ENCODE assay signal across 8 cellular contexts in genomic region chr3:44339181-44339741, GRCh38. TPM values are rescaled to one million over a fixed set of nuclear protein-coding genes. Genes with fewer than 3 reads are reported as not detected.
DNase-seq lines count a peak whose midpoint lies in the region; ATAC-seq, FAIRE-seq and TF ChIP-seq lines count a peak whose summit lies in the region.

No MANE protein-coding gene starts in this region.

- H3K27ac ChIP-seq in heart left ventricle (peak overlapping the region; percentile 92 to 98 (median 96)), brain microvascular endothelial cell (peak overlapping the region; percentile 63), uterus (peak overlapping the region; percentile 94 to 95)

- H3K4me3 ChIP-seq in heart left ventricle (peak overlapping the region; percentile 48 to 80 (median 66)), brain microvascular endothelial cell (ENCODE audit: low read depth, low read length) (peak overlapping the region; percentile 93), uterus (peak overlapping the region; percentile 68 to 89)

- no peaks in the 10 kb centered on the region for H3K27me3 ChIP-seq in heart left ventricle
- H3K27me3 ChIP-seq in brain microvascular endothelial cell (replicated peaks): no peaks in the 10 kb centered on the region
- H3K27me3 ChIP-seq in uterus: no peaks in the 10 kb centered on the region

- H3K36me3 Mint-ChIP-seq in memory B cell: peaks cover 2% of the 10 kb centered on the region

- TF ChIP-seq POLR2A in heart left ventricle (IDR thresholded peaks at IDR 0.05) (no peak), uterus (IDR thresholded peaks at IDR 0.05) (no peak)

- no peak for FAIRE-seq in urothelium cell line (lab: Jason Lieb, UNC)

- no peaks in the 10 kb centered on the region for H3K9me3 Mint-ChIP-seq in memory B cell

- no peaks in the 10 kb centered on the region for H3K36me3 ChIP-seq in heart left ventricle
- no peaks in the 10 kb centered on the region for H3K36me3 ChIP-seq in brain microvascular endothelial cell (replicated peaks)
- no peaks in the 10 kb centered on the region for H3K36me3 ChIP-seq in uterus

- 9 to 12% (median 10%) methylated on average over 7 of the region's 7 CpGs for WGBS in heart left ventricle, 4 donors

- H3K27me3 Mint-ChIP-seq in memory B cell: peaks cover 2% of the 10 kb centered on the region

- peak overlapping the region; percentile 97 for H3K27ac Mint-ChIP-seq in memory B cell

- H3K9me3 ChIP-seq in heart left ventricle (no peaks in the 10 kb centered on the region), uterus (no peaks in the 10 kb centered on the region)

- peaks cover 0 to 42% (median 20%) of the 10 kb centered on the region in 12 donors for H3K4me1 ChIP-seq in heart left ventricle
- peaks cover 0 to 4% of the 10 kb centered on the region in 2 donors for H3K4me1 ChIP-seq in uterus

- DNase-seq in heart left ventricle (no peak), left cardiac atrium (no peak), brain microvascular endothelial cell (no peak), memory B cell (ENCODE audit: low spot score in 2 of 2) (no peak), uterus (no peak), urothelium cell line (ENCODE audit: low spot score) (no peak), NCI-H1092 (lab: John Stamatoyannopoulos, UW) (no peak), kidney glomerular epithelial cell (lab: John Stamatoyannopoulos, UW) (no peak)

- intact Hi-C loops in heart left ventricle (cut with DNase I): loop anchor here in 9 of 10 donors (2.0 to 10.0 kb wide), 10 partner anchors 16 to 376 kb away; partner anchors contain the start of genes ZNF197 (in 1 of the 9), ZNF35 (in 1 of the 9), ZNF445 (in 1 of the 9) and ZNF502 (in 1 of the 9)
- intact Hi-C loops in left cardiac atrium (cut with DNase I): loop anchor here in 1 of 2 donors (10.0 kb wide), 2 partner anchors 136 to 176 kb away; partner anchors contain the start of gene ZNF445
- intact Hi-C loops in uterus (cut with DNase I; ENCODE audit: low total_unique reads): no loop called here

- H3K4me3 Mint-ChIP-seq in memory B cell: peak overlapping the region; percentile 98

- ATAC-seq in heart left ventricle (no peak), left cardiac atrium (no peak), memory B cell (ENCODE audit: low read depth) (no peak)

- H3K4me1 Mint-ChIP-seq in memory B cell: peaks cover 14% of the 10 kb centered on the region

- in situ Hi-C loops in brain microvascular endothelial cell (cut with HindIII; ENCODE audit: low pct_ligation_motif_present, low sequenced_read_pairs): no loop called here

- TF ChIP-seq CTCF in heart left ventricle (IDR thresholded peaks at IDR 0.05) (no peak), brain microvascular endothelial cell (IDR thresholded peaks at IDR 0.05; ENCODE audit: low read depth, low read length, missing control alignments) (no peak), uterus (IDR thresholded peaks at IDR 0.05) (no peak)

RNA-seq across cellular contexts. Expression of gene TCAIM, which starts 0.7 kb away (rescaled TPM):
- total RNA-seq in heart left ventricle (10 to 100 TPM; 24.1 to 45.0 (median 32.4) TPM), left cardiac atrium (10 to 100 TPM; 22.9 to 26.7 TPM), uterus (10 to 100 TPM in 3 of 4 donors, 1 to 10 TPM in 1; 3.8 to 38.7 (median 19.6) TPM)
- 10 to 100 TPM; 17.0 to 26.2 TPM for polyA plus RNA-seq in heart left ventricle
